In the genomic region with DNA sequence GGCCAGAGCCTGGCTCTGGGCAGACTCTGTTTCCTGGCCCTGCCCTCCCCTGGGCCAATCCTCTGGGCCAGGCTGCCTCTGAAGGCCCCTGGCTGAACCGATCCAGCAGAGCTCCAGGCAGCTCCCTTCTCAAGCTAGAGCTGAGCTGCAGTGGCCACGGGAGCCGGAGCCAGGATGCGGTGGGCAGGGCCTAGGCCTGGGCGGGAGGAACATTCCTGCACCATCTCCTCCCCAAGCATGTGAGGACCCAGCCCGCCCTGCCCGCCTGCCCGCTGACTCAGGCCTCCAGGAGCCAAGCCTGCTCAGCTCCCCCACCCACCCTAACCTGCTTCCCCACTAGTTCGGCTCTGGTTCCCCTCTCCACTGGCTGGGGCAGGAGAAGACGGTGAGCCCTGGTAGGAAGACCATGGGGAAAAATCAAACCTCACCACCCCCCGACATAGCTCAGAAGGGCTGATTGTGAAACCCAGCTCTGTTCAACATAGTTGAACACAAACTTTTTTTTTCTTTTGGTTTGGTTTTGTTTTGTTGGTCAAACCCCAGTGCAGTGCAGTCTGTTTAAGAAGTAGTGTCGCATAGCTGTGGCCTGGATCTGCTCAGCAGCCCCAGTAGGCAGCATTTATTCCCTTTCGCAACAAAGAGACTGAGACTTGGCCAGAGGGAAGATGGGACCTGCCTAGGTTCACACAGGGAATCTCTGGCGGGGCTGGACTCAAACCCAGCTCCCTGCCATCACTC, we compare ENCODE assay signal across 1 cellular context.
TF ChIP-seq lines count a peak whose summit lies in the region.

No MANE protein-coding gene starts in this region.

TF ChIP-seq in WTC11, 78 proteins besides CTCF, POLR2A, EP300 and RAD21 (continued from another document):
- TF ChIP-seq, protein P1, sequence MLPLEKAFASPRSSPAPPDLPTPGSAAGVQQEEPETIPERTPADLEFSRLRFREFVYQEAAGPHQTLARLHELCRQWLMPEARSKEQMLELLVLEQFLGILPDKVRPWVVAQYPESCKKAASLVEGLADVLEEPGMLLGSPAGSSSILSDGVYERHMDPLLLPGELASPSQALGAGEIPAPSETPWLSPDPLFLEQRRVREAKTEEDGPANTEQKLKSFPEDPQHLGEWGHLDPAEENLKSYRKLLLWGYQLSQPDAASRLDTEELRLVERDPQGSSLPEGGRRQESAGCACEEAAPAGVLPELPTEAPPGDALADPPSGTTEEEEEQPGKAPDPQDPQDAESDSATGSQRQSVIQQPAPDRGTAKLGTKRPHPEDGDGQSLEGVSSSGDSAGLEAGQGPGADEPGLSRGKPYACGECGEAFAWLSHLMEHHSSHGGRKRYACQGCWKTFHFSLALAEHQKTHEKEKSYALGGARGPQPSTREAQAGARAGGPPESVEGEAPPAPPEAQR (CRISPR knock-in tag; IDR thresholded peaks at IDR 0.05): no peak
- TF ChIP-seq TCF7 (CRISPR knock-in tag; IDR thresholded peaks at IDR 0.05; ENCODE audit: low read depth): no peak
- TF ChIP-seq TEAD1 (CRISPR knock-in tag; IDR thresholded peaks at IDR 0.05): no peak
- TF ChIP-seq, protein P2, sequence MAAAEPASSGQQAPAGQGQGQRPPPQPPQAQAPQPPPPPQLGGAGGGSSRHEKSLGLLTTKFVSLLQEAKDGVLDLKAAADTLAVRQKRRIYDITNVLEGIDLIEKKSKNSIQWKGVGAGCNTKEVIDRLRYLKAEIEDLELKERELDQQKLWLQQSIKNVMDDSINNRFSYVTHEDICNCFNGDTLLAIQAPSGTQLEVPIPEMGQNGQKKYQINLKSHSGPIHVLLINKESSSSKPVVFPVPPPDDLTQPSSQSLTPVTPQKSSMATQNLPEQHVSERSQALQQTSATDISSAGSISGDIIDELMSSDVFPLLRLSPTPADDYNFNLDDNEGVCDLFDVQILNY (CRISPR knock-in tag; IDR thresholded peaks at IDR 0.05): no peak
